ENCODE assay signal across 10 cellular contexts in the genomic region with DNA sequence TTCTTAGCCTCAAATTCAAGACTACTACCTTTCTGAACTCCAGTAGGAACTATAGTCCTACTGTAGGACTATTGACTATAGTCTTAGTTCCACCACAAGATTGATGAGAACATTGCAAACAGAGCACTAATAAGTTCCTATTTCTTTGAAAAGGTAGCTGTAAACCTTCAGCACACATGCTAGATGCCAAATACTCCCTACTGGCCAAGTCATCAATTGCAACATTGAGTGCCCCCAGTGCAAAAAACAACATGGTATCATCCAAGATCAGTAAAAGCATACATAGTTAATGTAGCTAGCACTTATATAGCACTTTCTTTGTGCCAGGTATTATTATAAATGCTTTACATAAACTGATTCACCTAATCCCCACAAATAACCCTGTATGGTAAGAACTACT.
DNase-seq lines count a peak whose midpoint lies in the region; ATAC-seq and TF ChIP-seq lines count a peak whose summit lies in the region.
"Had no signal": no experiment of that assay in that cellular context is flagged by ENCODE, and none has a peak within 500 bp of the region (broad histone marks: within the 10 kb centered on the region; RNA-seq: fewer than 3 reads in every experiment).

No MANE protein-coding gene starts in this region.

- no peak overlapping the region for H3K4me3 Mint-ChIP-seq in activated T-helper 1 cell treated with anti-CD3 and anti-CD28 coated beads, Interleukin-12 subunit alpha, Interleukin-12 subunit beta, Interleukin-2, Interleukin-4 antibody, amounts not matched to agents 30 ng/mL and 10 ng/mL and 1 ng/mL, durations not matched to agents 14 hours and 24 hours and 36 hours

- TF ChIP-seq CTCF in GM13977 (IDR thresholded peaks at IDR 0.05; ENCODE audit: extremely low read depth, insufficient read depth, missing control alignments), result peak; percentile 47
- TF ChIP-seq CTCF in epithelial cell of esophagus (IDR thresholded peaks at IDR 0.05; ENCODE audit: insufficient read depth, low read depth, low read length, missing control alignments), result peak; percentile 12

- no peak for DNase-seq in GM13977 (ENCODE audit: low spot score)
- peak; percentile 17 for DNase-seq in epithelial cell of esophagus (ENCODE audit: low read depth)
- DNase-seq in mesenteric fat pad (ENCODE audit: low spot score), result no peak
- no peak for DNase-seq in activated T-helper 1 cell treated with anti-CD3 and anti-CD28 coated beads, Interleukin-12 subunit alpha, Interleukin-12 subunit beta, Interleukin-2, Interleukin-4 antibody, amounts not matched to agents 30 ng/mL and 10 ng/mL and 1 ng/mL, durations not matched to agents 14 hours and 24 hours and 36 hours (ENCODE audit: low spot score)
- no peak for DNase-seq in globus pallidus (ENCODE audit: low spot score)
- DNase-seq in amniotic stem cell (lab: John Stamatoyannopoulos, UW), result no peak
- DNase-seq: RPMI8226 had no signal

- in situ Hi-C loops in GM13977 (cut with MboI; ENCODE audit: low pct_unique_long_range_greater_than_20kb, low sequenced_read_pairs, unreplicated experiment), result loop anchor here (10.0 kb wide), 1 partner anchor 83 kb away; no protein-coding TSS in a partner anchor

- H3K27ac Mint-ChIP-seq in activated T-helper 1 cell treated with anti-CD3 and anti-CD28 coated beads, Interleukin-12 subunit alpha, Interleukin-12 subunit beta, Interleukin-2, Interleukin-4 antibody, amounts not matched to agents 30 ng/mL and 10 ng/mL and 1 ng/mL, durations not matched to agents 14 hours and 24 hours and 36 hours, result no peak overlapping the region

- intact Hi-C loops in activated T-helper 1 cell treated with anti-CD3 and anti-CD28 coated beads, Interleukin-12 subunit alpha, Interleukin-12 subunit beta, Interleukin-2, Interleukin-4 antibody, amounts not matched to agents 30 ng/mL and 10 ng/mL and 1 ng/mL, durations not matched to agents 14 hours and 24 hours and 36 hours (cut with micrococcal nuclease), result no loop called here

- no peaks in the 10 kb centered on the region for H3K27me3 Mint-ChIP-seq in activated T-helper 1 cell treated with anti-CD3 and anti-CD28 coated beads, Interleukin-12 subunit alpha, Interleukin-12 subunit beta, Interleukin-2, Interleukin-4 antibody, amounts not matched to agents 30 ng/mL and 10 ng/mL and 1 ng/mL, durations not matched to agents 14 hours and 24 hours and 36 hours (ENCODE audit: insufficient read depth)

- no peak overlapping the region for H3K4me3 ChIP-seq in epithelial cell of esophagus (ENCODE audit: low read length)
- H3K4me3 ChIP-seq: smooth muscle cell had no signal

- peak; percentile 45 for ATAC-seq in GM19467 (IDR thresholded peaks at IDR 0.05; ENCODE audit: unreplicated experiment)
- ATAC-seq in HG03342 (IDR thresholded peaks at IDR 0.05; ENCODE audit: unreplicated experiment), result peak; percentile 41

- H3K9me3 Mint-ChIP-seq in activated T-helper 1 cell treated with anti-CD3 and anti-CD28 coated beads, Interleukin-12 subunit alpha, Interleukin-12 subunit beta, Interleukin-2, Interleukin-4 antibody, amounts not matched to agents 30 ng/mL and 10 ng/mL and 1 ng/mL, durations not matched to agents 14 hours and 24 hours and 36 hours, result peaks cover 9% of the 10 kb centered on the region

- peaks cover 9% of the 10 kb centered on the region for H3K36me3 Mint-ChIP-seq in activated T-helper 1 cell treated with anti-CD3 and anti-CD28 coated beads, Interleukin-12 subunit alpha, Interleukin-12 subunit beta, Interleukin-2, Interleukin-4 antibody, amounts not matched to agents 30 ng/mL and 10 ng/mL and 1 ng/mL, durations not matched to agents 14 hours and 24 hours and 36 hours (ENCODE audit: low read depth)

- peaks cover 40% of the 10 kb centered on the region for H3K4me1 Mint-ChIP-seq in activated T-helper 1 cell treated with anti-CD3 and anti-CD28 coated beads, Interleukin-12 subunit alpha, Interleukin-12 subunit beta, Interleukin-2, Interleukin-4 antibody, amounts not matched to agents 30 ng/mL and 10 ng/mL and 1 ng/mL, durations not matched to agents 14 hours and 24 hours and 36 hours (ENCODE audit: low read depth)
